In genomic region chr18:13137939-13138821, GRCh38 we compare ENCODE assay signal across 8 cellular contexts.
A peak's percentile ranks its signal among the peaks of the same experiment; 100 is the strongest.
DNase-seq lines count a peak whose midpoint lies in the region; ATAC-seq and TF ChIP-seq lines count a peak whose summit lies in the region.

No MANE protein-coding gene starts in this region.

- TF ChIP-seq CTCF in GM20000 (IDR thresholded peaks at IDR 0.05; ENCODE audit: extremely low read depth, missing control alignments), result no peak
- no peak for TF ChIP-seq CTCF in nephron (IDR thresholded peaks at IDR 0.05; ENCODE audit: unreplicated experiment in 3 of 3)
- TF ChIP-seq CTCF in upper lobe of left lung (IDR thresholded peaks at IDR 0.05), result no peak

- H3K9ac ChIP-seq in Karpas-422 (ENCODE audit: low read length) (peak overlapping the region; percentile 88), endocrine pancreas (ENCODE audit: control insufficient read depth, insufficient read depth, low read length) (no peak overlapping the region)

- H3K27ac ChIP-seq in CD4-positive, CD25-positive, alpha-beta regulatory T cell (ENCODE audit: insufficient read depth, low read length, poor library complexity, severe bottlenecking), result peak overlapping the region; percentile 81
- H3K27ac ChIP-seq in Karpas-422 (ENCODE audit: low read length) (peak overlapping the region; percentile 67), upper lobe of left lung (peak overlapping the region; percentile 64 to 83 (median 74))

- H3K27ac Mint-ChIP-seq in CD4-positive, CD25-positive, alpha-beta regulatory T cell, result peak overlapping the region; percentile 97 to 99 (median 98)
- peak overlapping the region; percentile 86 for H3K27ac Mint-ChIP-seq in activated CD4-positive, alpha-beta T cell treated with anti-CD3 and anti-CD28 coated beads for 36 hours
- peak overlapping the region in 2 of 3 experiments; percentile 35 to 43 for H3K27ac Mint-ChIP-seq in nephron

- peak overlapping the region; percentile 91 to 100 (median 98) for H3K4me3 Mint-ChIP-seq in CD4-positive, CD25-positive, alpha-beta regulatory T cell
- peak overlapping the region; percentile 83 for H3K4me3 Mint-ChIP-seq in activated CD4-positive, alpha-beta T cell treated with anti-CD3 and anti-CD28 coated beads for 36 hours
- peak overlapping the region; percentile 74 to 89 (median 84) for H3K4me3 Mint-ChIP-seq in nephron

- WGBS in upper lobe of left lung, 2 donors, result 70 to 76% methylated on average over 21 to 27 of the region's 27 CpGs

- peaks cover 9% of the 10 kb centered on the region for H3K27me3 Mint-ChIP-seq in CD4-positive, CD25-positive, alpha-beta regulatory T cell
- H3K27me3 Mint-ChIP-seq in activated CD4-positive, alpha-beta T cell treated with anti-CD3 and anti-CD28 coated beads for 36 hours, result peaks cover 2% of the 10 kb centered on the region
- H3K27me3 Mint-ChIP-seq in nephron (ENCODE audit: low read depth), result peaks cover 43% of the 10 kb centered on the region

- no peaks in the 10 kb centered on the region for H3K36me3 Mint-ChIP-seq in CD4-positive, CD25-positive, alpha-beta regulatory T cell
- no peaks in the 10 kb centered on the region for H3K36me3 Mint-ChIP-seq in activated CD4-positive, alpha-beta T cell treated with anti-CD3 and anti-CD28 coated beads for 36 hours (ENCODE audit: low read depth)
- no peaks in the 10 kb centered on the region for H3K36me3 Mint-ChIP-seq in nephron (ENCODE audit: low read depth)

- no peaks in the 10 kb centered on the region for H4K20me1 ChIP-seq in Karpas-422 (ENCODE audit: insufficient read depth, low read depth, low read length)

- H3K4me1 Mint-ChIP-seq in CD4-positive, CD25-positive, alpha-beta regulatory T cell, result peaks cover 10 to 23% (median 13%) of the 10 kb centered on the region in 4 donors
- peaks cover 24% of the 10 kb centered on the region for H3K4me1 Mint-ChIP-seq in activated CD4-positive, alpha-beta T cell treated with anti-CD3 and anti-CD28 coated beads for 36 hours
- peaks cover 4% of the 10 kb centered on the region for H3K4me1 Mint-ChIP-seq in nephron

- H3K4me1 ChIP-seq in CD4-positive, CD25-positive, alpha-beta regulatory T cell (ENCODE audit: control insufficient read depth, insufficient read depth, low read length, poor library complexity, severe bottlenecking), result peaks cover 28% of the 10 kb centered on the region
- H3K4me1 ChIP-seq in Karpas-422 (ENCODE audit: low read length) (peaks cover 32% of the 10 kb centered on the region), endocrine pancreas (ENCODE audit: control insufficient read depth, insufficient read depth, low read length) (no peaks in the 10 kb centered on the region), upper lobe of left lung (peaks cover 6 to 19% (median 16%) of the 10 kb centered on the region in 4 donors)

- CTCF ChIA-PET in activated CD4-positive, alpha-beta T cell treated with anti-CD3 and anti-CD28 coated beads for 36 hours (lab: Charles Lee), result interaction anchor here (0.6 kb wide), 1 partner anchor 85 kb away, joined by 4 read pairs; no protein-coding TSS in a partner anchor

- peak; percentile 88 to 91 for ATAC-seq in CD4-positive, CD25-positive, alpha-beta regulatory T cell (ENCODE audit: low read depth in 2 of 2)
- ATAC-seq in activated CD4-positive, alpha-beta T cell treated with anti-CD3 and anti-CD28 coated beads for 36 hours, result peak; percentile 78
- ATAC-seq in upper lobe of left lung (ENCODE audit: low FRiP score in 2 of 2), result peak; percentile 93 to 94

- no peaks in the 10 kb centered on the region for H3K9me2 ChIP-seq in Karpas-422 (replicated peaks; ENCODE audit: insufficient read depth, low read length)

- TF ChIP-seq EP300 in upper lobe of left lung (IDR thresholded peaks at IDR 0.05), result no peak

- no peaks in the 10 kb centered on the region for H3K36me3 ChIP-seq in CD4-positive, CD25-positive, alpha-beta regulatory T cell (ENCODE audit: control insufficient read depth, insufficient read depth, low read length)
- H3K36me3 ChIP-seq in Karpas-422 (ENCODE audit: insufficient read depth, low read length), result no peaks in the 10 kb centered on the region
- H3K36me3 ChIP-seq in endocrine pancreas (ENCODE audit: control insufficient read depth, insufficient read depth, low read length), result no peaks in the 10 kb centered on the region
- no peaks in the 10 kb centered on the region for H3K36me3 ChIP-seq in upper lobe of left lung

- intact Hi-C loops in activated CD4-positive, alpha-beta T cell treated with anti-CD3 and anti-CD28 coated beads for 36 hours (cut with DNase I, micrococcal nuclease), result loop anchor here (1.0 to 5.0 kb wide), 7 partner anchors 147 to 761 kb away; partner anchors contain the start of genes AFG3L2 (in 1 of the 2), CEP192 (in 1 of the 2), CEP76 (in 1 of the 2) and FAM210A (in 1 of the 2)

- peaks cover 0 to 4% of the 10 kb centered on the region in 2 experiments for H3K9me3 ChIP-seq in CD4-positive, CD25-positive, alpha-beta regulatory T cell (ENCODE audit: control insufficient read depth in 2 of 2, low read length in 2 of 2)
- H3K9me3 ChIP-seq in Karpas-422 (ENCODE audit: low read length) (peaks cover 3% of the 10 kb centered on the region; the same call in 1 of the 2 replicates), endocrine pancreas (ENCODE audit: control insufficient read depth, low read length) (no peaks in the 10 kb centered on the region), upper lobe of left lung (peaks cover 0 to 2% (median 0%) of the 10 kb centered on the region in 4 donors)

- TF ChIP-seq POLR2A in upper lobe of left lung (IDR thresholded peaks at IDR 0.05), result peak in 2 of 4 donors; percentile 41 to 57

- no peak overlapping the region; the same call in 1 of the 2 replicates for H2AFZ ChIP-seq in Karpas-422 (ENCODE audit: low read length)

- no peaks in the 10 kb centered on the region for H3K27me3 ChIP-seq in CD4-positive, CD25-positive, alpha-beta regulatory T cell (ENCODE audit: control insufficient read depth, insufficient read depth, low read length)
- H3K27me3 ChIP-seq in Karpas-422 (ENCODE audit: low read length), result no peaks in the 10 kb centered on the region
- no peaks in the 10 kb centered on the region for H3K27me3 ChIP-seq in endocrine pancreas (ENCODE audit: control insufficient read depth, insufficient read depth, low read length)
- H3K27me3 ChIP-seq in upper lobe of left lung, result peaks cover 0 to 11% (median 0%) of the 10 kb centered on the region in 4 donors

- H3K4me2 ChIP-seq in Karpas-422 (ENCODE audit: low read depth, low read length, poor library complexity, severe bottlenecking), result peak overlapping the region; percentile 84

- H3K4me3 ChIP-seq in CD4-positive, CD25-positive, alpha-beta regulatory T cell (ENCODE audit: low read depth, low read length), result peak overlapping the region; percentile 97
- H3K4me3 ChIP-seq in Karpas-422 (ENCODE audit: low read length) (peak overlapping the region; percentile 68), endocrine pancreas (ENCODE audit: control insufficient read depth, insufficient read depth, low read length) (peak overlapping the region; percentile 45), upper lobe of left lung (peak overlapping the region; percentile 57 to 79 (median 72))

- DNase-seq in CD4-positive, CD25-positive, alpha-beta regulatory T cell, result peak; percentile 72 to 96 (median 84)
- peak; percentile 92 for DNase-seq in GM20000 (ENCODE audit: low spot score)
- peak; percentile 89 for DNase-seq in Karpas-422
- peak; percentile 76 for DNase-seq in activated CD4-positive, alpha-beta T cell treated with anti-CD3 and anti-CD28 coated beads for 36 hours
- peak; percentile 70 to 84 for DNase-seq in upper lobe of left lung
- no peak for DNase-seq in cortex of kidney (lab: John Stamatoyannopoulos, UW)

- H3K79me2 ChIP-seq in Karpas-422 (ENCODE audit: low read length), result no peaks in the 10 kb centered on the region

- H3K9me3 Mint-ChIP-seq in CD4-positive, CD25-positive, alpha-beta regulatory T cell, result peaks cover 0 to 2% (median 1%) of the 10 kb centered on the region in 7 donors
- H3K9me3 Mint-ChIP-seq in activated CD4-positive, alpha-beta T cell treated with anti-CD3 and anti-CD28 coated beads for 36 hours (ENCODE audit: low read depth), result no peaks in the 10 kb centered on the region
- peaks cover 3% of the 10 kb centered on the region for H3K9me3 Mint-ChIP-seq in nephron

- POLR2A ChIA-PET in activated CD4-positive, alpha-beta T cell treated with anti-CD3 and anti-CD28 coated beads for 36 hours (lab: Charles Lee), result no interaction called here

Comparison
In these comparisons a context has a peak if more than half of its experiments do, and no peak if none do; other contexts are left out.
1. H3K4me3 ChIP-seq: peak in every context shown above with its lines; median percentile 97 in CD4-positive, CD25-positive, alpha-beta regulatory T cell; 72 in upper lobe of left lung; 68 in Karpas-422; 45 in endocrine pancreas.
2. H3K27ac Mint-ChIP-seq: peak in every context shown above with its lines; median percentile 98 in CD4-positive, CD25-positive, alpha-beta regulatory T cell; 86 in activated CD4-positive, alpha-beta T cell treated with anti-CD3 and anti-CD28 coated beads for 36 hours; 39 in nephron.